Comparison of ENCODE assay signal across 26 cellular contexts in genomic region chr5:1755321-1755949, GRCh38. TPM values are rescaled to one million over a fixed set of nuclear protein-coding genes. Genes with fewer than 3 reads are reported as not detected.
A peak's percentile ranks its signal among the peaks of the same experiment; 100 is the strongest.
DNase-seq lines count a peak whose midpoint lies in the region; ATAC-seq and TF ChIP-seq lines count a peak whose summit lies in the region.
"Had no signal": no experiment of that assay in that cellular context is flagged by ENCODE, and none has a peak within 500 bp of the region (broad histone marks: within the 10 kb centered on the region; RNA-seq: fewer than 3 reads in every experiment).

No MANE protein-coding gene starts in this region.

- no peak overlapping the region for H3K27ac Mint-ChIP-seq in activated T-cell treated with anti-CD3 and anti-CD28 coated beads, Interleukin-2, amount 50 U/mL, for 72 hours

- H3K9me3 ChIP-seq in suprapubic skin: no peaks in the 10 kb centered on the region
- H3K9me3 ChIP-seq: Peyer's patch, tibial artery had no signal

- H3K27ac ChIP-seq in VCaP: peak overlapping the region; percentile 57
- no peak overlapping the region for H3K27ac ChIP-seq in suprapubic skin
- H3K27ac ChIP-seq: brain microvascular endothelial cell, heart left ventricle, KMS-11, Peyer's patch, skin epidermis, tibial artery had no signal

- no peak for TF ChIP-seq EP300 in suprapubic skin (IDR thresholded peaks at IDR 0.05)

- H3K36me3 ChIP-seq in suprapubic skin: no peaks in the 10 kb centered on the region
- H3K36me3 ChIP-seq: brain microvascular endothelial cell, heart left ventricle, Peyer's patch, tibial artery had no signal

- H3K36me3 Mint-ChIP-seq in activated T-cell treated with anti-CD3 and anti-CD28 coated beads, Interleukin-2, amount 50 U/mL, for 72 hours (ENCODE audit: insufficient read depth in 2 of 2): no peaks in the 10 kb centered on the region

- ATAC-seq in activated T-cell treated with anti-CD3 and anti-CD28 coated beads, Interleukin-2, amount 50 U/mL, for 72 hours (replicated peaks in 1 of 2): no peak
- ATAC-seq in left lobe of liver (no peak), GM21367 (IDR thresholded peaks at IDR 0.05; ENCODE audit: unreplicated experiment) (no peak)
- ATAC-seq: heart left ventricle; stimulated activated naive CD8-positive, alpha-beta T cell treated with anti-CD3 and anti-CD28 coated beads, Interleukin-15, Interleukin-2, amounts not matched to agents 100 U/mL and 50 U/mL, for 24 hours had no signal

- WGBS in suprapubic skin: 77% methylated on average over 14 of the region's 14 CpGs

- H3K9me3 Mint-ChIP-seq in activated T-cell treated with anti-CD3 and anti-CD28 coated beads, Interleukin-2, amount 50 U/mL, for 72 hours: peaks cover 3% of the 10 kb centered on the region in 2 donors

- no peaks in the 10 kb centered on the region for H3K4me1 ChIP-seq in suprapubic skin
- H3K4me1 ChIP-seq: heart left ventricle, Peyer's patch, tibial artery had no signal

- TF ChIP-seq POLR2A in suprapubic skin (IDR thresholded peaks at IDR 0.05): no peak

- H3K4me1 Mint-ChIP-seq in activated T-cell treated with anti-CD3 and anti-CD28 coated beads, Interleukin-2, amount 50 U/mL, for 72 hours (ENCODE audit: low read depth): no peaks in the 10 kb centered on the region

- H3K27me3 Mint-ChIP-seq in activated T-cell treated with anti-CD3 and anti-CD28 coated beads, Interleukin-2, amount 50 U/mL, for 72 hours (ENCODE audit: low read depth): no peaks in the 10 kb centered on the region

- H3K27me3 ChIP-seq in suprapubic skin: peaks cover 25% of the 10 kb centered on the region
- H3K27me3 ChIP-seq: brain microvascular endothelial cell, Peyer's patch had no signal

- no peak for TF ChIP-seq CTCF in VCaP (conservative IDR thresholded peaks at IDR 0.05)
- no peak for TF ChIP-seq CTCF in suprapubic skin (IDR thresholded peaks at IDR 0.05)

- no peak overlapping the region for H3K4me3 Mint-ChIP-seq in activated T-cell treated with anti-CD3 and anti-CD28 coated beads, Interleukin-2, amount 50 U/mL, for 72 hours

- no peak overlapping the region for H3K4me3 ChIP-seq in suprapubic skin
- H3K4me3 ChIP-seq: heart left ventricle, Peyer's patch, skin epidermis, tibial artery had no signal

- peak; percentile 4 for DNase-seq in activated T-cell treated with anti-CD3 and anti-CD28 coated beads, Interleukin-2, amount 50 U/mL, for 1 hour
- no peak for DNase-seq in activated T-cell treated with anti-CD3 and anti-CD28 coated beads, Interleukin-2, amount 50 U/mL, for 72 hours
- DNase-seq in left lobe of liver (ENCODE audit: low spot score): peak; percentile 37
- peak; percentile 26 to 70 for DNase-seq in suprapubic skin (ENCODE audit: low spot score in 2 of 2)
- no peak for DNase-seq in effector CD4-positive, alpha-beta T cell
- DNase-seq in DMS 273 treated with DMSO at 0.1 percent for 48 hours (lab: John Stamatoyannopoulos, UW): no peak
- DNase-seq: activated naive CD4-positive, alpha-beta T cell; brain microvascular endothelial cell; DMS153; effector memory CD4-positive, alpha-beta T cell; HCEC 1CT; kidney glomerular epithelial cell; mammary epithelial cell; MM.1S; NCI-H2029 treated with DMSO at 0.1 percent for 48 hours; NCI-H69; SIG-M5; stimulated activated naive CD8-positive, alpha-beta T cell treated with anti-CD3 and anti-CD28 coated beads, Interleukin-15, Interleukin-2, amounts not matched to agents 100 U/mL and 50 U/mL, for 24 hours; T-helper 9 cell had no signal

RNA-seq across cellular contexts. Expression of gene MRPL36, which starts 44.2 kb away (rescaled TPM):
- total RNA-seq in activated T-cell treated with anti-CD3 and anti-CD28 coated beads, Interleukin-2, amount 50 U/mL, for 72 hours: 10 to 100 TPM; 48.1 to 52.2 TPM
- total RNA-seq in left lobe of liver: 31.1 TPM
- total RNA-seq in suprapubic skin: 10 to 100 TPM; 13.7 to 62.5 (median 41.2) TPM

RNA-seq across cellular contexts. Expression of gene NDUFS6, which starts 45.8 kb away (rescaled TPM):
- total RNA-seq in activated T-cell treated with anti-CD3 and anti-CD28 coated beads, Interleukin-2, amount 50 U/mL, for 72 hours: 10 to 100 TPM; 21.9 to 22.3 TPM
- total RNA-seq in left lobe of liver: 27.0 TPM
- 10 to 100 TPM; 38.9 to 64.5 (median 51.2) TPM for total RNA-seq in suprapubic skin

Comparison
In these comparisons a context has a peak if more than half of its experiments do, and no peak if none do; other contexts are left out.
1. DNase-seq: peak in activated T-cell treated with anti-CD3 and anti-CD28 coated beads, Interleukin-2, amount 50 U/mL, for 1 hour (single experiment), left lobe of liver (single experiment) and suprapubic skin (2 of 2); none in activated T-cell treated with anti-CD3 and anti-CD28 coated beads, Interleukin-2, amount 50 U/mL, for 72 hours (0 of 2), effector CD4-positive, alpha-beta T cell (single experiment) and DMS 273 treated with DMSO at 0.1 percent for 48 hours (single experiment).